ENCODE assay signal across 10 cellular contexts in the genomic region with DNA sequence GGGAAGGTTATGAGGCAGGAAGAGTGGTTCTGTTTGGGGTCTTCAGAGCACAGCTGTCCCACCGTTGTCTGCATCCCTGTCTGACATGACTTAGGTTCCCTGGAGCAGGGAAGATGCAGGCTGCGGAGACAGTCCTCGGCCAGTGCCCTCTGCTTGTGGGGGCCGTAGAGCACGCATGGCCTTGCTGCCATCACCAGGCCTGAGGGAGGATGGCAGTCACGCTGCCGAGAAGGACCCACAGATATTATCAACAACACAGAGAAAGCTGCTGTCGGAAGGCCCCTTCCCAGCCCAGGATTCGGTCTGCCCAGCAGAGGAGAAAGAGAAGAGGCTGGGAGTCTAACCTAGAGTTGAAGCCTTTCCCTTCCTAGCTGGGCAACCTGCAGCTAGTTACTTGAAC. TPM values are rescaled to one million over a fixed set of nuclear protein-coding genes. Genes with fewer than 3 reads are reported as not detected.
DNase-seq lines count a peak whose midpoint lies in the region; ATAC-seq and TF ChIP-seq lines count a peak whose summit lies in the region.
"Had no signal": no experiment of that assay in that cellular context is flagged by ENCODE, and none has a peak within 500 bp of the region (broad histone marks: within the 10 kb centered on the region; RNA-seq: fewer than 3 reads in every experiment).

No MANE protein-coding gene starts in this region.

- H3K9me3 Mint-ChIP-seq in T-cell = no peaks in the 10 kb centered on the region
- H3K9me3 Mint-ChIP-seq: T-helper 1 cell treated with Interleukin-12 subunit alpha and Interleukin-12 subunit beta and Interleukin-4 antibody, amounts not matched to agents 30 μg/mL and 1 μg/mL, for 36 hours had no signal

- no peak overlapping the region for H2AFZ ChIP-seq in OCI-LY1 (ENCODE audit: low read length)

- no peaks in the 10 kb centered on the region for H3K27me3 ChIP-seq in OCI-LY1 (ENCODE audit: insufficient read depth, low read length)

- peak; percentile 47 for TF ChIP-seq CTCF in OCI-LY1 (IDR thresholded peaks at IDR 0.05; ENCODE audit: low read length)

- CTCF ChIA-PET in T-cell (lab: Charles Lee) = no interaction called here

- no peak overlapping the region for H3K4me3 Mint-ChIP-seq in T-cell
- H3K4me3 Mint-ChIP-seq: T-helper 1 cell treated with Interleukin-12 subunit alpha and Interleukin-12 subunit beta and Interleukin-4 antibody, amounts not matched to agents 30 μg/mL and 1 μg/mL, for 36 hours had no signal

- H3K9me2 ChIP-seq in OCI-LY1 (ENCODE audit: low read depth, low read length) = no peaks in the 10 kb centered on the region

- no peak overlapping the region for H3K27ac ChIP-seq in OCI-LY1 (ENCODE audit: low read depth, low read length, poor library complexity, severe bottlenecking)

- H3K4me1 ChIP-seq in OCI-LY1 (ENCODE audit: insufficient read depth, low read length, severe bottlenecking) = peaks cover 7% of the 10 kb centered on the region
- H3K4me1 ChIP-seq: HAP-1 had no signal

- no peaks in the 10 kb centered on the region for H3K9me3 ChIP-seq in OCI-LY1 (ENCODE audit: low read length)
- H3K9me3 ChIP-seq: HAP-1 had no signal

- no peak overlapping the region for H3K27ac Mint-ChIP-seq in T-cell
- H3K27ac Mint-ChIP-seq: T-helper 1 cell treated with Interleukin-12 subunit alpha and Interleukin-12 subunit beta and Interleukin-4 antibody, amounts not matched to agents 30 μg/mL and 1 μg/mL, for 36 hours had no signal

- no peaks in the 10 kb centered on the region for H4K20me1 ChIP-seq in OCI-LY1 (ENCODE audit: insufficient read depth, low read length)

- ATAC-seq in HG03097 (IDR thresholded peaks at IDR 0.05; ENCODE audit: low FRiP score, unreplicated experiment) = no peak
- no peak for ATAC-seq in T-cell (replicated peaks in 1 of 4)
- no peak for ATAC-seq in HG03565 (IDR thresholded peaks at IDR 0.05; ENCODE audit: unreplicated experiment)

- POLR2A ChIA-PET in T-cell (lab: Charles Lee) = no interaction called here

- H3K79me2 ChIP-seq in OCI-LY1 (ENCODE audit: insufficient read depth, low read length) = no peaks in the 10 kb centered on the region

- DNase-seq in AG20443 (ENCODE audit: low spot score) (peak; percentile 84), fibroblast of peridontal ligament (ENCODE audit: extremely low read depth) (peak; percentile 67), myocyte (ENCODE audit: low read depth) (peak; percentile 15), T-cell (no peak)
- no peak for DNase-seq in stimulated activated CD4-positive, alpha-beta T cell treated with anti-CD3 and anti-CD28 coated beads, Interleukin-4, amount 100 ng/mL, for 4 hours

- H3K36me3 ChIP-seq in OCI-LY1 (ENCODE audit: insufficient read depth, low read length) = no peaks in the 10 kb centered on the region
- H3K36me3 ChIP-seq: HAP-1 had no signal

- H3K4me1 Mint-ChIP-seq in T-cell = no peaks in the 10 kb centered on the region

- H3F3A ChIP-seq in OCI-LY1 (ENCODE audit: insufficient read depth, low read length) = no peaks in the 10 kb centered on the region

- H3K36me3 Mint-ChIP-seq in T-cell = no peaks in the 10 kb centered on the region

- H3K9ac ChIP-seq in OCI-LY1 (ENCODE audit: low read length) = no peak overlapping the region

- H3K27me3 Mint-ChIP-seq in T-cell = peaks cover 0 to 5% of the 10 kb centered on the region in 2 donors

- H3K4me3 ChIP-seq in OCI-LY1 (ENCODE audit: low read depth, low read length, poor library complexity, severe bottlenecking) = no peak overlapping the region
- H3K4me3 ChIP-seq: HAP-1 had no signal

- no peak overlapping the region for H3K4me2 ChIP-seq in OCI-LY1 (ENCODE audit: low read length)

RNA-seq across cellular contexts. Expression of a gene that starts 35.0 kb away (rescaled TPM):
- total RNA-seq in myocyte (70.3 and 71.8 TPM in 2 replicates), T-cell (100 to 1,000 TPM; 108 to 119 (median 115) TPM)
- polyA plus RNA-seq in myocyte (2012) = 179 TPM

RNA-seq across cellular contexts. Expression of a gene that starts 35.4 kb away (rescaled TPM):
- total RNA-seq in myocyte (52.8 and 60.2 TPM in 2 replicates), T-cell (10 to 100 TPM; 23.4 to 38.0 (median 33.0) TPM)
- polyA plus RNA-seq in myocyte (2012) = 51.0 TPM

Comparison
In these comparisons a context has a peak if more than half of its experiments do, and no peak if none do; other contexts are left out.
1. DNase-seq: peak in AG20443 (single experiment), fibroblast of peridontal ligament (single experiment) and myocyte (single experiment); none in T-cell (0 of 34) and stimulated activated CD4-positive, alpha-beta T cell treated with anti-CD3 and anti-CD28 coated beads, Interleukin-4, amount 100 ng/mL, for 4 hours (0 of 2).